Comparison of ENCODE assay signal across 1 cellular context in genomic region chr1:236757640-236758039, GRCh38.
A peak's percentile ranks its signal among the peaks of the same experiment; 100 is the strongest.
TF ChIP-seq lines count a peak whose summit lies in the region.

No MANE protein-coding gene starts in this region.

TF ChIP-seq in HepG2, 621 proteins besides CTCF, POLR2A, EP300 and RAD21 (continued from another document and continues in another):
- TF ChIP-seq SETDB1 (CRISPR knock-in tag; IDR thresholded peaks at IDR 0.05; ENCODE audit: borderline replicate concordance) (no peak), JUN (CRISPR knock-in tag; IDR thresholded peaks at IDR 0.05) (no peak), ZNF446 (CRISPR knock-in tag; IDR thresholded peaks at IDR 0.05) (no peak), RFX5 (IDR thresholded peaks at IDR 0.05; ENCODE audit: low read depth, low read length) (no peak), ATF5 (CRISPR knock-in tag; IDR thresholded peaks at IDR 0.05; ENCODE audit: low read depth) (no peak), DMAP1 (CRISPR knock-in tag; IDR thresholded peaks at IDR 0.05) (no peak), TCF7L2 (IDR thresholded peaks at IDR 0.05; ENCODE audit: low read depth, low read length) (peak; percentile 14; the same call in 1 of the 2 replicates), ZNF354B (CRISPR knock-in tag; IDR thresholded peaks at IDR 0.05) (no peak), YEATS2 (CRISPR knock-in tag; IDR thresholded peaks at IDR 0.05; ENCODE audit: borderline replicate concordance) (no peak), SOX5 (CRISPR knock-in tag; IDR thresholded peaks at IDR 0.05; ENCODE audit: borderline replicate concordance) (peak; percentile 46; the same call in 1 of the 2 replicates), THYN1 (CRISPR knock-in tag; IDR thresholded peaks at IDR 0.05; ENCODE audit: borderline replicate concordance, low read depth) (no peak), ISL2 (CRISPR knock-in tag; IDR thresholded peaks at IDR 0.05) (0 out of 2 replicates have a peak, but pooled peaks have one; percentile 23), PBX2 (CRISPR knock-in tag; IDR thresholded peaks at IDR 0.05) (no peak), SKIL (CRISPR knock-in tag; IDR thresholded peaks at IDR 0.05; ENCODE audit: borderline replicate concordance) (no peak), ZNF576 (CRISPR knock-in tag; IDR thresholded peaks at IDR 0.05) (no peak), TBL1XR1 (IDR thresholded peaks at IDR 0.05; ENCODE audit: borderline replicate concordance, low read length, partially characterized antibody) (no peak), ZNF510 (CRISPR knock-in tag; IDR thresholded peaks at IDR 0.05; ENCODE audit: low read depth) (no peak), PITX1 (CRISPR knock-in tag; IDR thresholded peaks at IDR 0.05) (no peak), HNF4A (CRISPR knock-in tag; IDR thresholded peaks at IDR 0.05) (peak; percentile 41), ZFP1 (CRISPR knock-in tag; IDR thresholded peaks at IDR 0.05) (no peak), MATR3 (CRISPR knock-in tag; IDR thresholded peaks at IDR 0.05) (no peak), SOX6 (IDR thresholded peaks at IDR 0.05) (no peak), SOX6 (CRISPR knock-in tag; IDR thresholded peaks at IDR 0.05) (peak; percentile 48; the same call in 1 of the 2 replicates), ZXDC (CRISPR knock-in tag; IDR thresholded peaks at IDR 0.05) (no peak), REXO4 (CRISPR knock-in tag; IDR thresholded peaks at IDR 0.05; ENCODE audit: borderline replicate concordance) (no peak), MXI1 (IDR thresholded peaks at IDR 0.05; ENCODE audit: borderline replicate concordance, low read depth, low read length) (no peak), ELF3 (CRISPR knock-in tag; IDR thresholded peaks at IDR 0.05) (no peak), GABPB1 (CRISPR knock-in tag; IDR thresholded peaks at IDR 0.05) (no peak), NR2F1 (CRISPR knock-in tag; IDR thresholded peaks at IDR 0.05) (no peak), PHF8 (CRISPR knock-in tag; IDR thresholded peaks at IDR 0.05) (no peak), SOX13 (IDR thresholded peaks at IDR 0.05) (no peak), SOX13 (CRISPR knock-in tag; conservative IDR thresholded peaks at IDR 0.05 in 1 of 2, IDR thresholded peaks at IDR 0.05 in 1 of 2) (peak in 1 of 2 experiments; percentile 54; a peak in 1 of 4 replicates), HDAC6 (IDR thresholded peaks at IDR 0.05; ENCODE audit: low read depth, low read length) (no peak), FOSL1 (CRISPR knock-in tag; IDR thresholded peaks at IDR 0.05; ENCODE audit: borderline replicate concordance) (no peak), NFIB (CRISPR knock-in tag; IDR thresholded peaks at IDR 0.05; ENCODE audit: borderline replicate concordance) (no peak)
- TF ChIP-seq, protein P1, sequence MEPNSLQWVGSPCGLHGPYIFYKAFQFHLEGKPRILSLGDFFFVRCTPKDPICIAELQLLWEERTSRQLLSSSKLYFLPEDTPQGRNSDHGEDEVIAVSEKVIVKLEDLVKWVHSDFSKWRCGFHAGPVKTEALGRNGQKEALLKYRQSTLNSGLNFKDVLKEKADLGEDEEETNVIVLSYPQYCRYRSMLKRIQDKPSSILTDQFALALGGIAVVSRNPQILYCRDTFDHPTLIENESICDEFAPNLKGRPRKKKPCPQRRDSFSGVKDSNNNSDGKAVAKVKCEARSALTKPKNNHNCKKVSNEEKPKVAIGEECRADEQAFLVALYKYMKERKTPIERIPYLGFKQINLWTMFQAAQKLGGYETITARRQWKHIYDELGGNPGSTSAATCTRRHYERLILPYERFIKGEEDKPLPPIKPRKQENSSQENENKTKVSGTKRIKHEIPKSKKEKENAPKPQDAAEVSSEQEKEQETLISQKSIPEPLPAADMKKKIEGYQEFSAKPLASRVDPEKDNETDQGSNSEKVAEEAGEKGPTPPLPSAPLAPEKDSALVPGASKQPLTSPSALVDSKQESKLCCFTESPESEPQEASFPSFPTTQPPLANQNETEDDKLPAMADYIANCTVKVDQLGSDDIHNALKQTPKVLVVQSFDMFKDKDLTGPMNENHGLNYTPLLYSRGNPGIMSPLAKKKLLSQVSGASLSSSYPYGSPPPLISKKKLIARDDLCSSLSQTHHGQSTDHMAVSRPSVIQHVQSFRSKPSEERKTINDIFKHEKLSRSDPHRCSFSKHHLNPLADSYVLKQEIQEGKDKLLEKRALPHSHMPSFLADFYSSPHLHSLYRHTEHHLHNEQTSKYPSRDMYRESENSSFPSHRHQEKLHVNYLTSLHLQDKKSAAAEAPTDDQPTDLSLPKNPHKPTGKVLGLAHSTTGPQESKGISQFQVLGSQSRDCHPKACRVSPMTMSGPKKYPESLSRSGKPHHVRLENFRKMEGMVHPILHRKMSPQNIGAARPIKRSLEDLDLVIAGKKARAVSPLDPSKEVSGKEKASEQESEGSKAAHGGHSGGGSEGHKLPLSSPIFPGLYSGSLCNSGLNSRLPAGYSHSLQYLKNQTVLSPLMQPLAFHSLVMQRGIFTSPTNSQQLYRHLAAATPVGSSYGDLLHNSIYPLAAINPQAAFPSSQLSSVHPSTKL (CRISPR knock-in tag; IDR thresholded peaks at IDR 0.05) = no peak
- TF ChIP-seq, protein P2, sequence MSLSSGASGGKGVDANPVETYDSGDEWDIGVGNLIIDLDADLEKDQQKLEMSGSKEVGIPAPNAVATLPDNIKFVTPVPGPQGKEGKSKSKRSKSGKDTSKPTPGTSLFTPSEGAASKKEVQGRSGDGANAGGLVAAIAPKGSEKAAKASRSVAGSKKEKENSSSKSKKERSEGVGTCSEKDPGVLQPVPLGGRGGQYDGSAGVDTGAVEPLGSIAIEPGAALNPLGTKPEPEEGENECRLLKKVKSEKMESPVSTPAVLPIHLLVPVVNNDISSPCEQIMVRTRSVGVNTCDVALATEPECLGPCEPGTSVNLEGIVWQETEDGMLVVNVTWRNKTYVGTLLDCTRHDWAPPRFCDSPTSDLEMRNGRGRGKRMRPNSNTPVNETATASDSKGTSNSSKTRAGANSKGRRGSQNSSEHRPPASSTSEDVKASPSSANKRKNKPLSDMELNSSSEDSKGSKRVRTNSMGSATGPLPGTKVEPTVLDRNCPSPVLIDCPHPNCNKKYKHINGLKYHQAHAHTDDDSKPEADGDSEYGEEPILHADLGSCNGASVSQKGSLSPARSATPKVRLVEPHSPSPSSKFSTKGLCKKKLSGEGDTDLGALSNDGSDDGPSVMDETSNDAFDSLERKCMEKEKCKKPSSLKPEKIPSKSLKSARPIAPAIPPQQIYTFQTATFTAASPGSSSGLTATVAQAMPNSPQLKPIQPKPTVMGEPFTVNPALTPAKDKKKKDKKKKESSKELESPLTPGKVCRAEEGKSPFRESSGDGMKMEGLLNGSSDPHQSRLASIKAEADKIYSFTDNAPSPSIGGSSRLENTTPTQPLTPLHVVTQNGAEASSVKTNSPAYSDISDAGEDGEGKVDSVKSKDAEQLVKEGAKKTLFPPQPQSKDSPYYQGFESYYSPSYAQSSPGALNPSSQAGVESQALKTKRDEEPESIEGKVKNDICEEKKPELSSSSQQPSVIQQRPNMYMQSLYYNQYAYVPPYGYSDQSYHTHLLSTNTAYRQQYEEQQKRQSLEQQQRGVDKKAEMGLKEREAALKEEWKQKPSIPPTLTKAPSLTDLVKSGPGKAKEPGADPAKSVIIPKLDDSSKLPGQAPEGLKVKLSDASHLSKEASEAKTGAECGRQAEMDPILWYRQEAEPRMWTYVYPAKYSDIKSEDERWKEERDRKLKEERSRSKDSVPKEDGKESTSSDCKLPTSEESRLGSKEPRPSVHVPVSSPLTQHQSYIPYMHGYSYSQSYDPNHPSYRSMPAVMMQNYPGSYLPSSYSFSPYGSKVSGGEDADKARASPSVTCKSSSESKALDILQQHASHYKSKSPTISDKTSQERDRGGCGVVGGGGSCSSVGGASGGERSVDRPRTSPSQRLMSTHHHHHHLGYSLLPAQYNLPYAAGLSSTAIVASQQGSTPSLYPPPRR (CRISPR knock-in tag; IDR thresholded peaks at IDR 0.05; ENCODE audit: borderline replicate concordance) = no peak
- TF ChIP-seq, protein P3, sequence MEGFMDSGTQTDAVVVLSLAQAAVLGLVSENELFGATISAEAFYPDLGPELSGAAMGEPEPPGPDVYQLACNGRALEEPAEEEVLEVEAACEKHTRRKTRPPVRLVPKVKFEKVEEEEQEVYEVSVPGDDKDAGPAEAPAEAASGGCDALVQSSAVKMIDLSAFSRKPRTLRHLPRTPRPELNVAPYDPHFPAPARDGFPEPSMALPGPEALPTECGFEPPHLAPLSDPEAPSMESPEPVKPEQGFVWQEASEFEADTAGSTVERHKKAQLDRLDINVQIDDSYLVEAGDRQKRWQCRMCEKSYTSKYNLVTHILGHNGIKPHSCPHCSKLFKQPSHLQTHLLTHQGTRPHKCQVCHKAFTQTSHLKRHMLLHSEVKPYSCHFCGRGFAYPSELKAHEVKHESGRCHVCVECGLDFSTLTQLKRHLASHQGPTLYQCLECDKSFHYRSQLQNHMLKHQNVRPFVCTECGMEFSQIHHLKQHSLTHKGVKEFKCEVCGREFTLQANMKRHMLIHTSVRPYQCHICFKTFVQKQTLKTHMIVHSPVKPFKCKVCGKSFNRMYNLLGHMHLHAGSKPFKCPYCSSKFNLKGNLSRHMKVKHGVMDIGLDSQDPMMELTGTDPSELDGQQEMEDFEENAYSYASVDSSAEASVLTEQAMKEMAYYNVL (CRISPR knock-in tag; IDR thresholded peaks at IDR 0.05; ENCODE audit: borderline replicate concordance) = no peak
- TF ChIP-seq, protein P4, sequence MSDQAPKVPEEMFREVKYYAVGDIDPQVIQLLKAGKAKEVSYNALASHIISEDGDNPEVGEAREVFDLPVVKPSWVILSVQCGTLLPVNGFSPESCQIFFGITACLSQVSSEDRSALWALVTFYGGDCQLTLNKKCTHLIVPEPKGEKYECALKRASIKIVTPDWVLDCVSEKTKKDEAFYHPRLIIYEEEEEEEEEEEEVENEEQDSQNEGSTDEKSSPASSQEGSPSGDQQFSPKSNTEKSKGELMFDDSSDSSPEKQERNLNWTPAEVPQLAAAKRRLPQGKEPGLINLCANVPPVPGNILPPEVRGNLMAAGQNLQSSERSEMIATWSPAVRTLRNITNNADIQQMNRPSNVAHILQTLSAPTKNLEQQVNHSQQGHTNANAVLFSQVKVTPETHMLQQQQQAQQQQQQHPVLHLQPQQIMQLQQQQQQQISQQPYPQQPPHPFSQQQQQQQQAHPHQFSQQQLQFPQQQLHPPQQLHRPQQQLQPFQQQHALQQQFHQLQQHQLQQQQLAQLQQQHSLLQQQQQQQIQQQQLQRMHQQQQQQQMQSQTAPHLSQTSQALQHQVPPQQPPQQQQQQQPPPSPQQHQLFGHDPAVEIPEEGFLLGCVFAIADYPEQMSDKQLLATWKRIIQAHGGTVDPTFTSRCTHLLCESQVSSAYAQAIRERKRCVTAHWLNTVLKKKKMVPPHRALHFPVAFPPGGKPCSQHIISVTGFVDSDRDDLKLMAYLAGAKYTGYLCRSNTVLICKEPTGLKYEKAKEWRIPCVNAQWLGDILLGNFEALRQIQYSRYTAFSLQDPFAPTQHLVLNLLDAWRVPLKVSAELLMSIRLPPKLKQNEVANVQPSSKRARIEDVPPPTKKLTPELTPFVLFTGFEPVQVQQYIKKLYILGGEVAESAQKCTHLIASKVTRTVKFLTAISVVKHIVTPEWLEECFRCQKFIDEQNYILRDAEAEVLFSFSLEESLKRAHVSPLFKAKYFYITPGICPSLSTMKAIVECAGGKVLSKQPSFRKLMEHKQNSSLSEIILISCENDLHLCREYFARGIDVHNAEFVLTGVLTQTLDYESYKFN (CRISPR knock-in tag; conservative IDR thresholded peaks at IDR 0.05) = peak; percentile 50
